In genomic region chr1:24252185-24252584, GRCh38 we compare ENCODE assay signal across 30 cellular contexts.
"Had no signal": no experiment of that assay in that cellular context is flagged by ENCODE, and none has a peak within 500 bp of the region (broad histone marks: within the 10 kb centered on the region; RNA-seq: fewer than 3 reads in every experiment).

No MANE protein-coding gene starts in this region.

- H3K27ac ChIP-seq: brain microvascular endothelial cell, cardiac muscle cell, Peyer's patch, SJSA1 had no signal

- H3K27me3 ChIP-seq: cardiac muscle cell, Peyer's patch had no signal

- ATAC-seq: activated CD4-positive, alpha-beta T cell treated with anti-CD3 and anti-CD28 coated beads for 36 hours; activated CD4-positive, CD25-positive, alpha-beta regulatory T cell treated with anti-CD3 and anti-CD28 coated beads, Interleukin-2, amount 50 U/mL, for 24 hours; activated CD8-positive, alpha-beta T cell treated with anti-CD3 and anti-CD28 coated beads, Interleukin-2, amount 10 ng/mL, durations not matched to agents 7 days and 5 days had no signal

- H3K9me3 ChIP-seq: Peyer's patch, SJSA1, SK-N-SH had no signal

- H3K36me3 ChIP-seq: brain microvascular endothelial cell, cardiac muscle cell, Peyer's patch, SJSA1 had no signal

- H3K27me3 Mint-ChIP-seq: activated CD4-positive, alpha-beta T cell treated with anti-CD3 and anti-CD28 coated beads for 36 hours had no signal

- H3K27ac Mint-ChIP-seq: activated CD4-positive, alpha-beta T cell treated with anti-CD3 and anti-CD28 coated beads for 36 hours; activated CD4-positive, alpha-beta T cell treated with anti-CD3 and anti-CD28 coated beads, Interleukin-2, amount 10 ng/mL, durations not matched to agents 7 days and 5 days; activated CD8-positive, alpha-beta T cell treated with anti-CD3 and anti-CD28 coated beads, Interleukin-2, amount 10 ng/mL, durations not matched to agents 7 days and 5 days; activated naive CD4-positive, alpha-beta T cell treated with anti-CD3 and anti-CD28 coated beads, Interleukin-2, amount 10 ng/mL, durations not matched to agents 7 days and 5 days; activated naive CD8-positive, alpha-beta T cell treated with anti-CD3 and anti-CD28 coated beads for 36 hours; activated T-cell treated with anti-CD3 and anti-CD28 coated beads, Interleukin-2, amount 50 U/mL, for 24 hours; activated T-helper 1 cell treated with anti-CD3 and anti-CD28 coated beads, Interleukin-12 subunit alpha, Interleukin-12 subunit beta, Interleukin-2, Interleukin-4 antibody, amounts not matched to agents 30 ng/mL and 10 ng/mL and 1 ng/mL, durations not matched to agents 14 hours and 24 hours and 36 hours; T-helper 1 cell treated with Interleukin-12 subunit alpha and Interleukin-12 subunit beta and Interleukin-4 antibody, amounts not matched to agents 30 μg/mL and 1 μg/mL, for 36 hours; T-helper 2 cell treated with Interferon-gamma antibody and Interleukin-4, amounts not matched to agents 5 μg/mL and 100 μg/mL, for 36 hours had no signal

- H3K4me3 Mint-ChIP-seq: activated CD4-positive, alpha-beta T cell treated with anti-CD3 and anti-CD28 coated beads for 36 hours; activated CD4-positive, alpha-beta T cell treated with anti-CD3 and anti-CD28 coated beads, Interleukin-2, amount 10 ng/mL, durations not matched to agents 7 days and 5 days; activated CD8-positive, alpha-beta T cell treated with anti-CD3 and anti-CD28 coated beads, Interleukin-2, amount 10 ng/mL, durations not matched to agents 7 days and 5 days; activated naive CD4-positive, alpha-beta T cell treated with anti-CD3 and anti-CD28 coated beads, Interleukin-2, amount 10 ng/mL, durations not matched to agents 7 days and 5 days; activated naive CD8-positive, alpha-beta T cell treated with anti-CD3 and anti-CD28 coated beads for 36 hours; activated T-cell treated with anti-CD3 and anti-CD28 coated beads, Interleukin-2, amount 50 U/mL, for 24 hours; activated T-helper 1 cell treated with anti-CD3 and anti-CD28 coated beads, Interleukin-12 subunit alpha, Interleukin-12 subunit beta, Interleukin-2, Interleukin-4 antibody, amounts not matched to agents 30 ng/mL and 10 ng/mL and 1 ng/mL, durations not matched to agents 14 hours and 24 hours and 36 hours; T-helper 1 cell treated with Interleukin-12 subunit alpha and Interleukin-12 subunit beta and Interleukin-4 antibody, amounts not matched to agents 30 μg/mL and 1 μg/mL, for 36 hours; T-helper 2 cell treated with Interferon-gamma antibody and Interleukin-4, amounts not matched to agents 5 μg/mL and 100 μg/mL, for 36 hours had no signal

- H3K36me3 Mint-ChIP-seq: activated naive CD4-positive, alpha-beta T cell treated with anti-CD3 and anti-CD28 coated beads, Interleukin-2, amount 10 ng/mL, durations not matched to agents 7 days and 5 days; activated naive CD8-positive, alpha-beta T cell treated with anti-CD3 and anti-CD28 coated beads for 36 hours had no signal

- H3K4me1 Mint-ChIP-seq: activated CD4-positive, alpha-beta T cell treated with anti-CD3 and anti-CD28 coated beads for 36 hours had no signal

- H3K4me1 ChIP-seq: Peyer's patch, SJSA1 had no signal

- DNase-seq: activated CD4-positive, alpha-beta T cell treated with anti-CD3 and anti-CD28 coated beads for 36 hours; activated CD4-positive, alpha-beta T cell treated with anti-CD3 and anti-CD28 coated beads, Interleukin-2, amount 10 ng/mL, durations not matched to agents 7 days and 5 days; activated CD4-positive, alpha-beta T cell treated with anti-CD3 and anti-CD28 coated beads, Interleukin-2, amount 50 U/mL, for 48 hours; activated CD8-positive, alpha-beta T cell treated with anti-CD3 and anti-CD28 coated beads, Interleukin-2, amount 10 ng/mL, durations not matched to agents 7 days and 5 days; activated naive CD4-positive, alpha-beta T cell treated with anti-CD3 and anti-CD28 coated beads, Interleukin-2, amount 10 ng/mL, durations not matched to agents 7 days and 5 days; activated naive CD8-positive, alpha-beta T cell treated with anti-CD3 and anti-CD28 coated beads for 36 hours; activated T-cell treated with anti-CD3 and anti-CD28 coated beads, Interleukin-2, amount 50 U/mL, for 24 hours; amniotic stem cell; aorta; brain microvascular endothelial cell; Kasumi-1; KG1; MM.1S; MV-4-11; NCI-H1092; NCI-H1436 treated with DMSO at 0.1 percent for 48 hours; NCI-H1694 treated with DMSO at 0.1 percent for 48 hours; NCI-H2029; NCI-H345; NCI-H524 treated with DMSO at 0.1 percent for 48 hours; Peyer's patch; RPMI8226; SHP77 treated with DMSO at 0.1 percent for 48 hours; SK-N-SH had no signal

- H3K9me3 Mint-ChIP-seq: activated CD4-positive, alpha-beta T cell treated with anti-CD3 and anti-CD28 coated beads, Interleukin-2, amount 10 ng/mL, durations not matched to agents 7 days and 5 days; activated naive CD4-positive, alpha-beta T cell treated with anti-CD3 and anti-CD28 coated beads, Interleukin-2, amount 10 ng/mL, durations not matched to agents 7 days and 5 days; activated naive CD8-positive, alpha-beta T cell treated with anti-CD3 and anti-CD28 coated beads for 36 hours; activated T-cell treated with anti-CD3 and anti-CD28 coated beads, Interleukin-2, amount 50 U/mL, for 24 hours; activated T-helper 1 cell treated with anti-CD3 and anti-CD28 coated beads, Interleukin-12 subunit alpha, Interleukin-12 subunit beta, Interleukin-2, Interleukin-4 antibody, amounts not matched to agents 30 ng/mL and 10 ng/mL and 1 ng/mL, durations not matched to agents 14 hours and 24 hours and 36 hours; T-helper 1 cell treated with Interleukin-12 subunit alpha and Interleukin-12 subunit beta and Interleukin-4 antibody, amounts not matched to agents 30 μg/mL and 1 μg/mL, for 36 hours had no signal

- H3K4me3 ChIP-seq: cardiac muscle cell, Peyer's patch, SJSA1 had no signal
